17 cellular contexts compared by ENCODE assay signal in the genomic region with DNA sequence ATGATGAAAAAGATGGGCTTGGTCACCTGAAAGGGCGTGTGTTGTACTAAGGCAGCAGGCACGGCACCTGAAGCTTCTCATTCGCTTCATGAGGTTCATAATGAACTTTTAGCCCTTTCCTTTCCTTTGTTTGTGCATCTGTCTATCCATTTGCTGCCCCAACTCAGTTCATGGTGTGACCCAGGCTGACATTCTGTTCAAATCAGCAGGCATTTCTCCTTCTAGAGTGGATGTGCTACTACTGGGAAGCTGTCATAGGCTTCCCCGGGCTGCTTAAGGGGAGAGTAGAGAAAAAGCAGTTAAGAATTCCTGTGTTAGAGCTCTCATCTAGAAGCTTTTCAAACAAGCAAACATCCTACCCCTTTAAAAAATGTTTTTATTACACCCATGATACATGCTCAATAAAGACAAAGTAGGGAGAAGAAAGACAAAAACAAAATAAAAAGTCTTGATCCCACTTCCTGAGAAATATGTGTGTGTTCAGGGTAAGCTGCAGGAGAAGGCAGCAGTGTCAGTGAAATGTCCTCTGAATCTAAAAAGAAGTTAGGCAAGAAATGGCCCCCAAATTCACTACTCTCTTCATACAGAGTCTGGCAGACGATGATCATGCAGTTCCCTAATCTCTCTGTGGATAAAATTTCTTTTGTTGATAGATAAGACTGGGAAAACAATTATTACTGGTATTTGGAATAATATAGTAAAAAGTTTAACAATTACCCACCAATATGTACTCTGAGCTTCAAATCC.
DNase-seq lines count a peak whose midpoint lies in the region; ATAC-seq and TF ChIP-seq lines count a peak whose summit lies in the region.
"Had no signal": no experiment of that assay in that cellular context is flagged by ENCODE, and none has a peak within 500 bp of the region (broad histone marks: within the 10 kb centered on the region; RNA-seq: fewer than 3 reads in every experiment).

No MANE protein-coding gene starts in this region.

- H3K36me3 Mint-ChIP-seq in brain (no peaks in the 10 kb centered on the region), neural crest cell (ENCODE audit: low read depth) (no peaks in the 10 kb centered on the region)
- H3K36me3 Mint-ChIP-seq in activated CD8-positive, alpha-beta T cell treated with anti-CD3 and anti-CD28 coated beads, Interleukin-2, amount 10 ng/mL, durations not matched to agents 7 days and 5 days (ENCODE audit: low read depth) = no peaks in the 10 kb centered on the region
- H3K36me3 Mint-ChIP-seq: IgD-negative memory B cell; stimulated activated effector memory CD8-positive, alpha-beta T cell treated with anti-CD3 and anti-CD28 coated beads, Interleukin-12 subunit alpha, Interleukin-12 subunit beta, amount 100 ng/mL, for 72 hours had no signal

- H3K27ac Mint-ChIP-seq in brain (peak overlapping the region; percentile 6 to 90 (median 88)), neural crest cell (ENCODE audit: unreplicated experiment) (peak overlapping the region; percentile 23)
- H3K27ac Mint-ChIP-seq in activated CD8-positive, alpha-beta T cell treated with anti-CD3 and anti-CD28 coated beads, Interleukin-2, amount 10 ng/mL, durations not matched to agents 7 days and 5 days = no peak overlapping the region
- H3K27ac Mint-ChIP-seq: activated naive CD4-positive, alpha-beta T cell treated with anti-CD3 and anti-CD28 coated beads for 36 hours; IgD-negative memory B cell; stimulated activated effector memory CD8-positive, alpha-beta T cell treated with anti-CD3 and anti-CD28 coated beads, Interleukin-12 subunit alpha, Interleukin-12 subunit beta, amount 100 ng/mL, for 72 hours had no signal

- no peaks in the 10 kb centered on the region for H3K27me3 Mint-ChIP-seq in brain
- no peaks in the 10 kb centered on the region for H3K27me3 Mint-ChIP-seq in neural crest cell (ENCODE audit: low read depth)
- H3K27me3 Mint-ChIP-seq in activated CD8-positive, alpha-beta T cell treated with anti-CD3 and anti-CD28 coated beads, Interleukin-2, amount 10 ng/mL, durations not matched to agents 7 days and 5 days (ENCODE audit: low read depth) = peaks cover 21% of the 10 kb centered on the region

- no peak overlapping the region for H3K9ac ChIP-seq in BLaER1

- H3K9me3 Mint-ChIP-seq in brain = peaks cover 0 to 8% (median 3%) of the 10 kb centered on the region in 5 experiments
- no peaks in the 10 kb centered on the region for H3K9me3 Mint-ChIP-seq in neural crest cell
- H3K9me3 Mint-ChIP-seq in activated CD8-positive, alpha-beta T cell treated with anti-CD3 and anti-CD28 coated beads, Interleukin-2, amount 10 ng/mL, durations not matched to agents 7 days and 5 days (ENCODE audit: insufficient read depth) = no peaks in the 10 kb centered on the region
- H3K9me3 Mint-ChIP-seq: activated naive CD4-positive, alpha-beta T cell treated with anti-CD3 and anti-CD28 coated beads for 36 hours; IgD-negative memory B cell; stimulated activated effector memory CD8-positive, alpha-beta T cell treated with anti-CD3 and anti-CD28 coated beads, Interleukin-12 subunit alpha, Interleukin-12 subunit beta, amount 100 ng/mL, for 72 hours had no signal

- POLR2A ChIA-PET in activated CD8-positive, alpha-beta T cell treated with anti-CD3 and anti-CD28 coated beads, Interleukin-2, amount 10 ng/mL, durations not matched to agents 7 days and 5 days (lab: Charles Lee) = no interaction called here

- H3K27me3 ChIP-seq in BLaER1 = no peaks in the 10 kb centered on the region
- H3K27me3 ChIP-seq: foreskin keratinocyte had no signal

- H3K4me3 ChIP-seq in BLaER1 = no peak overlapping the region

- H3K4me1 Mint-ChIP-seq in brain (peaks cover 35% of the 10 kb centered on the region), neural crest cell (peaks cover 32% of the 10 kb centered on the region)
- no peaks in the 10 kb centered on the region for H3K4me1 Mint-ChIP-seq in activated CD8-positive, alpha-beta T cell treated with anti-CD3 and anti-CD28 coated beads, Interleukin-2, amount 10 ng/mL, durations not matched to agents 7 days and 5 days (ENCODE audit: low read depth)
- H3K4me1 Mint-ChIP-seq: IgD-negative memory B cell; stimulated activated effector memory CD8-positive, alpha-beta T cell treated with anti-CD3 and anti-CD28 coated beads, Interleukin-12 subunit alpha, Interleukin-12 subunit beta, amount 100 ng/mL, for 72 hours had no signal

- H3K4me3 Mint-ChIP-seq in brain = peak overlapping the region in 2 of 5 experiments; percentile 32 to 33
- H3K4me3 Mint-ChIP-seq in neural crest cell = peak overlapping the region; percentile 35
- H3K4me3 Mint-ChIP-seq in activated CD8-positive, alpha-beta T cell treated with anti-CD3 and anti-CD28 coated beads, Interleukin-2, amount 10 ng/mL, durations not matched to agents 7 days and 5 days = no peak overlapping the region
- H3K4me3 Mint-ChIP-seq: activated naive CD4-positive, alpha-beta T cell treated with anti-CD3 and anti-CD28 coated beads for 36 hours; IgD-negative memory B cell; stimulated activated effector memory CD8-positive, alpha-beta T cell treated with anti-CD3 and anti-CD28 coated beads, Interleukin-12 subunit alpha, Interleukin-12 subunit beta, amount 100 ng/mL, for 72 hours had no signal

- no peak for TF ChIP-seq CTCF in brain (conservative IDR thresholded peaks at IDR 0.05)
- no peak for TF ChIP-seq CTCF in neural crest cell (conservative IDR thresholded peaks at IDR 0.05)

- DNase-seq in LHCN-M2 (ENCODE audit: low read depth) (peak; percentile 66), neural crest cell (ENCODE audit: low read depth, low spot score) (no peak), MV-4-11 (lab: John Stamatoyannopoulos, UW) (no peak), hippocampal formation (lab: John Stamatoyannopoulos, UW) (no peak)
- no peak for DNase-seq in activated CD8-positive, alpha-beta T cell treated with anti-CD3 and anti-CD28 coated beads, Interleukin-2, amount 10 ng/mL, durations not matched to agents 7 days and 5 days
- DNase-seq: activated CD4-positive, CD25-positive, alpha-beta regulatory T cell; activated naive CD4-positive, alpha-beta T cell treated with anti-CD3 and anti-CD28 coated beads for 36 hours; AML-193; DMS153; mammary epithelial cell; NCI-H1105 had no signal

- H3K27ac ChIP-seq in BLaER1 = no peak overlapping the region
- H3K27ac ChIP-seq: foreskin keratinocyte had no signal

- peak overlapping the region; percentile 56 for H3K4me2 ChIP-seq in BLaER1

- H4K20me1 ChIP-seq in BLaER1 = no peaks in the 10 kb centered on the region

- ATAC-seq in activated CD8-positive, alpha-beta T cell treated with anti-CD3 and anti-CD28 coated beads, Interleukin-2, amount 10 ng/mL, durations not matched to agents 7 days and 5 days = no peak
- no peak for ATAC-seq in HG03045 (IDR thresholded peaks at IDR 0.05; ENCODE audit: unreplicated experiment)
- ATAC-seq: stimulated activated effector memory CD8-positive, alpha-beta T cell treated with anti-CD3 and anti-CD28 coated beads, Interleukin-12 subunit alpha, Interleukin-12 subunit beta, amount 100 ng/mL, for 72 hours had no signal

- H3K9me3 ChIP-seq in BLaER1 = no peaks in the 10 kb centered on the region

- no peaks in the 10 kb centered on the region for H3K36me3 ChIP-seq in BLaER1

- CTCF ChIA-PET in activated CD8-positive, alpha-beta T cell treated with anti-CD3 and anti-CD28 coated beads, Interleukin-2, amount 10 ng/mL, durations not matched to agents 7 days and 5 days (lab: Charles Lee) = no interaction called here

- H3K4me1 ChIP-seq in BLaER1 = peaks cover 43% of the 10 kb centered on the region
